In genomic region chr5:153659337-153659736, GRCh38 we compare ENCODE assay signal across 17 cellular contexts.
DNase-seq lines count a peak whose midpoint lies in the region; ATAC-seq and TF ChIP-seq lines count a peak whose summit lies in the region.
"Had no signal": no experiment of that assay in that cellular context is flagged by ENCODE, and none has a peak within 500 bp of the region (broad histone marks: within the 10 kb centered on the region; RNA-seq: fewer than 3 reads in every experiment).

No MANE protein-coding gene starts in this region.

- TF ChIP-seq CTCF in IMR-90 (conservative IDR thresholded peaks at IDR 0.05; ENCODE audit: low read depth, low read length) (no peak), cardiac fibroblast (IDR thresholded peaks at IDR 0.05; ENCODE audit: low read depth, low read length) (no peak), mesothelial cell of epicardium (IDR thresholded peaks at IDR 0.05; ENCODE audit: unreplicated experiment) (no peak)

- no peak overlapping the region for H2AK5ac ChIP-seq in IMR-90 (ENCODE audit: low read depth, low read length)

- no peak overlapping the region for H3K27ac ChIP-seq in IMR-90 (ENCODE audit: insufficient read depth, low read length)
- H3K27ac ChIP-seq: C4-2B, dorsolateral prefrontal cortex, Peyer's patch had no signal

- H3K4me1 Mint-ChIP-seq in mesothelial cell of epicardium, result peaks cover 14% of the 10 kb centered on the region
- no peaks in the 10 kb centered on the region for H3K4me1 Mint-ChIP-seq in stimulated activated naive B cell treated with anti-CD40 and anti-IgM and Interleukin-4, amounts not matched to agents 10 μg/mL and 1 μg/mL and 100 μg/mL, for 72 hours
- H3K4me1 Mint-ChIP-seq: activated naive CD8-positive, alpha-beta T cell treated with anti-CD3 and anti-CD28 coated beads, Interleukin-2, amount 10 ng/mL, durations not matched to agents 7 days and 5 days had no signal

- no peak overlapping the region for H3K23ac ChIP-seq in IMR-90 (ENCODE audit: low read depth, low read length)

- no peak overlapping the region for H3K9ac ChIP-seq in IMR-90 (ENCODE audit: low read depth, low read length)

- H4K8ac ChIP-seq in IMR-90 (ENCODE audit: low read depth in 2 of 2, low read length in 2 of 2), result no peak overlapping the region

- H3K4ac ChIP-seq in IMR-90 (ENCODE audit: low read depth, low read length), result no peak overlapping the region

- no peak overlapping the region for H2BK120ac ChIP-seq in IMR-90 (ENCODE audit: low read depth, low read length)

- TF ChIP-seq POLR2A in IMR-90 (IDR thresholded peaks at IDR 0.05; ENCODE audit: low read depth, low read length), result no peak

- ATAC-seq in IMR-90 (ENCODE audit: low read depth), result peak; percentile 92
- no peak for ATAC-seq in GM19023 (IDR thresholded peaks at IDR 0.05; ENCODE audit: unreplicated experiment)
- no peak for ATAC-seq in stimulated activated naive B cell treated with anti-CD40 and anti-IgM and Interleukin-4, amounts not matched to agents 10 μg/mL and 1 μg/mL and 100 μg/mL, for 72 hours (replicated peaks)

- H2AFZ ChIP-seq in IMR-90 (replicated peaks; ENCODE audit: low read length, poor library complexity), result no peak overlapping the region

- peaks cover 4% of the 10 kb centered on the region for H3K9me3 Mint-ChIP-seq in mesothelial cell of epicardium
- no peaks in the 10 kb centered on the region for H3K9me3 Mint-ChIP-seq in stimulated activated naive B cell treated with anti-CD40 and anti-IgM and Interleukin-4, amounts not matched to agents 10 μg/mL and 1 μg/mL and 100 μg/mL, for 72 hours
- H3K9me3 Mint-ChIP-seq: activated naive CD8-positive, alpha-beta T cell treated with anti-CD3 and anti-CD28 coated beads, Interleukin-2, amount 10 ng/mL, durations not matched to agents 7 days and 5 days had no signal

- no peaks in the 10 kb centered on the region for H3K9me1 ChIP-seq in IMR-90 (ENCODE audit: insufficient read depth, low read length)

- H3K4me1 ChIP-seq in IMR-90 (ENCODE audit: control insufficient read depth, insufficient read depth, low read length), result 0 out of 2 replicates have a peak, but pooled peaks cover 1% of the 10 kb centered on the region
- H3K4me1 ChIP-seq: Peyer's patch had no signal

- H3K18ac ChIP-seq in IMR-90 (ENCODE audit: low read depth, low read length), result no peak overlapping the region

- H2AK9ac ChIP-seq in IMR-90 (replicated peaks; ENCODE audit: low read depth, low read length, poor library complexity), result no peak overlapping the region

- no peak overlapping the region for H4K91ac ChIP-seq in IMR-90 (ENCODE audit: insufficient read depth, low read depth, low read length)

- H3K36me3 Mint-ChIP-seq in mesothelial cell of epicardium, result no peaks in the 10 kb centered on the region
- no peaks in the 10 kb centered on the region for H3K36me3 Mint-ChIP-seq in stimulated activated naive B cell treated with anti-CD40 and anti-IgM and Interleukin-4, amounts not matched to agents 10 μg/mL and 1 μg/mL and 100 μg/mL, for 72 hours
- H3K36me3 Mint-ChIP-seq: activated naive CD8-positive, alpha-beta T cell treated with anti-CD3 and anti-CD28 coated beads, Interleukin-2, amount 10 ng/mL, durations not matched to agents 7 days and 5 days had no signal

- in situ Hi-C loops in IMR-90 (cut with MboI; ENCODE audit: low sequenced_read_pairs), result no loop called here

- WGBS in IMR-90 (ENCODE audit: extremely low coverage in 2 of 2, insufficient read length in 1 of 2), 2 experiments, result no CpG with 5 or more reads among the region's 1 CpG

- no peak overlapping the region for H2BK5ac ChIP-seq in IMR-90 (ENCODE audit: low read depth, low read length, poor library complexity, severe bottlenecking)

- DNase-seq in AG20443 (ENCODE audit: low spot score) (peak; percentile 78), IMR-90 (peak; percentile 87), cardiac fibroblast (ENCODE audit: low read depth in 2 of 2) (peak; percentile 70 to 71), mesothelial cell of epicardium (ENCODE audit: low spot score in 2 of 2, unreplicated experiment in 2 of 2) (no peak), NCI-H1417 treated with DMSO at 0.1 percent for 48 hours (lab: John Stamatoyannopoulos, UW) (no peak), mucosa of gallbladder (ENCODE audit: low spot score) (no peak)
- DNase-seq in stimulated activated naive B cell treated with anti-CD40 and anti-IgM and Interleukin-4, amounts not matched to agents 10 μg/mL and 1 μg/mL and 100 μg/mL, for 72 hours, result no peak
- DNase-seq: activated CD4-positive, alpha-beta T cell treated with anti-CD3 and anti-CD28 coated beads for 4 hours; activated naive CD8-positive, alpha-beta T cell treated with anti-CD3 and anti-CD28 coated beads, Interleukin-2, amount 10 ng/mL, durations not matched to agents 7 days and 5 days; dorsolateral prefrontal cortex; foreskin melanocyte; NCI-H2029; NCI-H526 treated with DMSO at 0.1 percent for 48 hours; Peyer's patch; T-helper 2 cell had no signal

- no peak overlapping the region for H3K56ac ChIP-seq in IMR-90 (ENCODE audit: extremely low read depth, insufficient read depth, low read length)

- H2BK20ac ChIP-seq in IMR-90 (ENCODE audit: low read depth, low read length), result no peak overlapping the region

- no peaks in the 10 kb centered on the region for H4K20me1 ChIP-seq in IMR-90 (ENCODE audit: insufficient read depth, low read length)

- no peak overlapping the region for H3K4me2 ChIP-seq in IMR-90 (ENCODE audit: low read depth, low read length)

- H3K4me3 ChIP-seq in IMR-90 (ENCODE audit: insufficient read depth, low read depth, low read length), result no peak overlapping the region
- H3K4me3 ChIP-seq in cardiac fibroblast (replicated peaks in 1 of 2; ENCODE audit: low read depth in 2 of 2, low read length in 2 of 2), result no peak overlapping the region
- H3K4me3 ChIP-seq: dorsolateral prefrontal cortex, Peyer's patch had no signal

- POLR2A ChIA-PET in IMR-90 (lab: Charles Lee; ENCODE audit: unreplicated experiment), result no interaction called here

- H3K79me1 ChIP-seq in IMR-90 (ENCODE audit: low read depth in 1 of 2, low read length in 2 of 2), result no peaks in the 10 kb centered on the region

- H3K27me3 Mint-ChIP-seq in mesothelial cell of epicardium (ENCODE audit: low read depth), result no peaks in the 10 kb centered on the region
- no peaks in the 10 kb centered on the region for H3K27me3 Mint-ChIP-seq in stimulated activated naive B cell treated with anti-CD40 and anti-IgM and Interleukin-4, amounts not matched to agents 10 μg/mL and 1 μg/mL and 100 μg/mL, for 72 hours
- H3K27me3 Mint-ChIP-seq: activated naive CD8-positive, alpha-beta T cell treated with anti-CD3 and anti-CD28 coated beads, Interleukin-2, amount 10 ng/mL, durations not matched to agents 7 days and 5 days had no signal

- peak overlapping the region; percentile 38 for H3K27ac Mint-ChIP-seq in mesothelial cell of epicardium
- no peak overlapping the region for H3K27ac Mint-ChIP-seq in stimulated activated naive B cell treated with anti-CD40 and anti-IgM and Interleukin-4, amounts not matched to agents 10 μg/mL and 1 μg/mL and 100 μg/mL, for 72 hours
- H3K27ac Mint-ChIP-seq: activated naive CD8-positive, alpha-beta T cell treated with anti-CD3 and anti-CD28 coated beads, Interleukin-2, amount 10 ng/mL, durations not matched to agents 7 days and 5 days had no signal

- CTCF ChIA-PET in IMR-90 (lab: Yijun Ruan, JAX), result interaction anchor here (0.6 kb wide), 2 partner anchors 82 to 276 kb away, joined by 3 to 4 read pairs; no protein-coding TSS in a partner anchor

- TF ChIP-seq RAD21 in IMR-90 (IDR thresholded peaks at IDR 0.05; ENCODE audit: low read length), result no peak

- H3K14ac ChIP-seq in IMR-90 (replicated peaks; ENCODE audit: low read depth, low read length), result no peak overlapping the region

- intact Hi-C loops in IMR-90 (cut with micrococcal nuclease), result no loop called here

- no peaks in the 10 kb centered on the region; the same call in 1 of the 2 replicates for H3K27me3 ChIP-seq in IMR-90 (ENCODE audit: control insufficient read depth, insufficient read depth, low read length)
- H3K27me3 ChIP-seq: Peyer's patch had no signal

- H3K9me3 ChIP-seq in IMR-90 (ENCODE audit: control insufficient read depth, insufficient read depth, low read length), result no peaks in the 10 kb centered on the region
- H3K9me3 ChIP-seq: Peyer's patch had no signal

- dilution Hi-C loops in IMR-90 (cut with HindIII; ENCODE audit: low sequenced_read_pairs, unreplicated experiment), result no loop called here

- H3K36me3 ChIP-seq in IMR-90 (ENCODE audit: control insufficient read depth, insufficient read depth, low read length), result no peaks in the 10 kb centered on the region
- H3K36me3 ChIP-seq: Peyer's patch had no signal

- no TSS peak for BruUV-seq in IMR-90 (replicated peaks; lab: Mats Ljungman, UMichigan)

- H2BK15ac ChIP-seq in IMR-90 (ENCODE audit: low read depth, low read length), result no peak overlapping the region

- H4K5ac ChIP-seq in IMR-90 (ENCODE audit: low read depth, low read length), result no peak overlapping the region

- H3K4me3 Mint-ChIP-seq in mesothelial cell of epicardium, result no peak overlapping the region
- H3K4me3 Mint-ChIP-seq in stimulated activated naive B cell treated with anti-CD40 and anti-IgM and Interleukin-4, amounts not matched to agents 10 μg/mL and 1 μg/mL and 100 μg/mL, for 72 hours, result no peak overlapping the region
- H3K4me3 Mint-ChIP-seq: activated naive CD8-positive, alpha-beta T cell treated with anti-CD3 and anti-CD28 coated beads, Interleukin-2, amount 10 ng/mL, durations not matched to agents 7 days and 5 days had no signal

TF ChIP-seq in IMR-90, 13 proteins besides CTCF, POLR2A, EP300 and RAD21 (continues in another document):
- TF ChIP-seq ELK1 (IDR thresholded peaks at IDR 0.05; ENCODE audit: borderline replicate concordance, low read depth, low read length), result no peak
- TF ChIP-seq USF2 (IDR thresholded peaks at IDR 0.05; ENCODE audit: low read depth, low read length), result no peak
- TF ChIP-seq SMC3 (IDR thresholded peaks at IDR 0.05; ENCODE audit: low read depth, low read length), result no peak
- TF ChIP-seq RCOR1 (IDR thresholded peaks at IDR 0.05; ENCODE audit: insufficient replicate concordance, low read length), result no peak
- TF ChIP-seq MXI1 (IDR thresholded peaks at IDR 0.05; ENCODE audit: borderline replicate concordance, low read depth, low read length), result no peak

Comparison
In these comparisons a context has a peak if more than half of its experiments do, and no peak if none do; other contexts are left out.
1. DNase-seq: peak in AG20443 (single experiment), IMR-90 (single experiment) and cardiac fibroblast (2 of 2); none in mesothelial cell of epicardium (0 of 2), NCI-H1417 treated with DMSO at 0.1 percent for 48 hours (single experiment), mucosa of gallbladder (single experiment) and stimulated activated naive B cell treated with anti-CD40 and anti-IgM and Interleukin-4, amounts not matched to agents 10 μg/mL and 1 μg/mL and 100 μg/mL, for 72 hours (single experiment).